Comparison of ENCODE assay signal across 1 cellular context in genomic region chr4:184833046-184833838, GRCh38.
TF ChIP-seq lines count a peak whose summit lies in the region.

No MANE protein-coding gene starts in this region.

TF ChIP-seq in WTC11, 78 proteins besides CTCF, POLR2A, EP300 and RAD21 (continued from another document):
- TF ChIP-seq ZNF532 (CRISPR knock-in tag; IDR thresholded peaks at IDR 0.05; ENCODE audit: borderline replicate concordance) (no peak), OVOL2 (CRISPR knock-in tag; IDR thresholded peaks at IDR 0.05; ENCODE audit: borderline replicate concordance) (no peak), ZNF317 (CRISPR knock-in tag; IDR thresholded peaks at IDR 0.05; ENCODE audit: borderline replicate concordance, low read depth) (no peak), MYBL2 (CRISPR knock-in tag; IDR thresholded peaks at IDR 0.05) (no peak), NR3C1 (CRISPR knock-in tag; conservative IDR thresholded peaks at IDR 0.05; ENCODE audit: low read depth) (no peak), IRF2 (CRISPR knock-in tag; IDR thresholded peaks at IDR 0.05; ENCODE audit: borderline replicate concordance, low read depth) (no peak), SP1 (CRISPR knock-in tag; conservative IDR thresholded peaks at IDR 0.05) (no peak), ZNF263 (CRISPR knock-in tag; IDR thresholded peaks at IDR 0.05; ENCODE audit: low read depth) (no peak), TEAD1 (CRISPR knock-in tag; IDR thresholded peaks at IDR 0.05) (no peak), STAT6 (CRISPR knock-in tag; conservative IDR thresholded peaks at IDR 0.05; ENCODE audit: low read depth) (no peak), HMGXB4 (CRISPR knock-in tag; IDR thresholded peaks at IDR 0.05) (no peak), CDX4 (CRISPR knock-in tag; IDR thresholded peaks at IDR 0.05; ENCODE audit: borderline replicate concordance) (no peak)
TF ChIP-seq in WTC11: peak in this region for 0.
